Comparison of ENCODE assay signal across 28 cellular contexts in genomic region chr2:105869318-105869717, GRCh38.
DNase-seq lines count a peak whose midpoint lies in the region; ATAC-seq and TF ChIP-seq lines count a peak whose summit lies in the region.
"Had no signal": no experiment of that assay in that cellular context is flagged by ENCODE, and none has a peak within 500 bp of the region (broad histone marks: within the 10 kb centered on the region; RNA-seq: fewer than 3 reads in every experiment).

No MANE protein-coding gene starts in this region.

- peaks cover 74 to 81% of the 10 kb centered on the region in 2 donors for H3K4me1 ChIP-seq in gastrocnemius medialis

- in situ Hi-C loops in gastrocnemius medialis (cut with MboI; ENCODE audit: low sequenced_read_pairs in 4 of 4), result no loop called here

- no peaks in the 10 kb centered on the region for H3K27me3 Mint-ChIP-seq in T-helper 2 cell treated with Interferon-gamma antibody and Interleukin-4, amounts not matched to agents 5 μg/mL and 100 μg/mL, for 36 hours (ENCODE audit: low read depth)
- no peaks in the 10 kb centered on the region for H3K27me3 Mint-ChIP-seq in effector memory CD8-positive, alpha-beta T cell

- H3K27ac Mint-ChIP-seq in T-helper 2 cell treated with Interferon-gamma antibody and Interleukin-4, amounts not matched to agents 5 μg/mL and 100 μg/mL, for 36 hours, result peak overlapping the region; percentile 34
- peak overlapping the region; percentile 46 to 81 for H3K27ac Mint-ChIP-seq in effector memory CD8-positive, alpha-beta T cell
- H3K27ac Mint-ChIP-seq: neural progenitor cell had no signal

- H3K36me3 Mint-ChIP-seq in T-helper 2 cell treated with Interferon-gamma antibody and Interleukin-4, amounts not matched to agents 5 μg/mL and 100 μg/mL, for 36 hours (ENCODE audit: low read depth), result peaks cover 28% of the 10 kb centered on the region
- H3K36me3 Mint-ChIP-seq in effector memory CD8-positive, alpha-beta T cell (ENCODE audit: insufficient read depth), result peaks cover 6% of the 10 kb centered on the region

- no peak for ATAC-seq in effector memory CD8-positive, alpha-beta T cell (replicated peaks)
- ATAC-seq in gastrocnemius medialis (peak; percentile 29 to 48), GM19351 (IDR thresholded peaks at IDR 0.05; ENCODE audit: unreplicated experiment) (no peak)
- ATAC-seq: activated T-cell treated with anti-CD3 and anti-CD28 coated beads, Interleukin-2, amount 50 U/mL, for 4 hours; foreskin keratinocyte; HCT116; right lobe of liver had no signal

- no peak for TF ChIP-seq POLR2A in gastrocnemius medialis (IDR thresholded peaks at IDR 0.05)

- intact Hi-C loops in gastrocnemius medialis (cut with DNase I; ENCODE audit: low total_unique reads), result loop anchor here (5.0 kb wide), 1 partner anchor 38 kb away; no protein-coding TSS in a partner anchor

- H3K4me3 Mint-ChIP-seq in T-helper 2 cell treated with Interferon-gamma antibody and Interleukin-4, amounts not matched to agents 5 μg/mL and 100 μg/mL, for 36 hours, result no peak overlapping the region
- H3K4me3 Mint-ChIP-seq in effector memory CD8-positive, alpha-beta T cell, result no peak overlapping the region
- H3K4me3 Mint-ChIP-seq: activated T-cell treated with anti-CD3 and anti-CD28 coated beads, Interleukin-2, amount 50 U/mL, for 4 hours; neural progenitor cell had no signal

- H3K27ac ChIP-seq in KOPT-K1 (ENCODE audit: low read depth, low read length, poor library complexity, severe bottlenecking), result peak overlapping the region; percentile 10
- peak overlapping the region in 1 of 4 donors; percentile 90 for H3K27ac ChIP-seq in gastrocnemius medialis
- H3K27ac ChIP-seq: colonic mucosa, esophagus muscularis mucosa, foreskin keratinocyte, heart right ventricle, neural progenitor cell, right lobe of liver, uterus had no signal

- peaks cover 50% of the 10 kb centered on the region for H3K4me1 Mint-ChIP-seq in T-helper 2 cell treated with Interferon-gamma antibody and Interleukin-4, amounts not matched to agents 5 μg/mL and 100 μg/mL, for 36 hours (ENCODE audit: low read depth)
- peaks cover 64 to 69% of the 10 kb centered on the region in 2 donors for H3K4me1 Mint-ChIP-seq in effector memory CD8-positive, alpha-beta T cell (ENCODE audit: low read depth in 2 of 2)

- H3K36me3 ChIP-seq in KOPT-K1 (ENCODE audit: insufficient read depth, low read length) (peaks cover 10% of the 10 kb centered on the region; the same call in 1 of the 2 replicates), gastrocnemius medialis (no peaks in the 10 kb centered on the region)
- H3K36me3 ChIP-seq: colonic mucosa, esophagus muscularis mucosa, neural progenitor cell, right lobe of liver, uterus had no signal

- no peak overlapping the region for H3K4me3 ChIP-seq in gastrocnemius medialis
- H3K4me3 ChIP-seq: colonic mucosa, esophagus muscularis mucosa, heart right ventricle, lung, neural progenitor cell, right lobe of liver, uterus had no signal

- no peak for TF ChIP-seq CTCF in gastrocnemius medialis (IDR thresholded peaks at IDR 0.05 in 4 of 5, conservative IDR thresholded peaks at IDR 0.05 in 1 of 5)

- no peaks in the 10 kb centered on the region for H3K9me3 ChIP-seq in KOPT-K1 (ENCODE audit: insufficient read depth, low read length, poor library complexity, severe bottlenecking)
- H3K9me3 ChIP-seq in gastrocnemius medialis, result no peaks in the 10 kb centered on the region
- H3K9me3 ChIP-seq: colonic mucosa, esophagus muscularis mucosa, heart right ventricle, right lobe of liver, uterus had no signal

- H3K27me3 ChIP-seq in gastrocnemius medialis, result no peaks in the 10 kb centered on the region
- H3K27me3 ChIP-seq: colonic mucosa, esophagus muscularis mucosa, foreskin keratinocyte, heart right ventricle, neural progenitor cell, right lobe of liver, uterus had no signal

- no peaks in the 10 kb centered on the region for H3K9me3 Mint-ChIP-seq in T-helper 2 cell treated with Interferon-gamma antibody and Interleukin-4, amounts not matched to agents 5 μg/mL and 100 μg/mL, for 36 hours
- no peaks in the 10 kb centered on the region for H3K9me3 Mint-ChIP-seq in effector memory CD8-positive, alpha-beta T cell
- H3K9me3 Mint-ChIP-seq: activated T-cell treated with anti-CD3 and anti-CD28 coated beads, Interleukin-2, amount 50 U/mL, for 4 hours; neural progenitor cell had no signal

- DNase-seq in T-helper 2 cell treated with Interferon-gamma antibody and Interleukin-4, amounts not matched to agents 5 μg/mL and 100 μg/mL, for 36 hours (ENCODE audit: low spot score), result no peak
- no peak for DNase-seq in T-helper 2 cell
- DNase-seq in effector memory CD8-positive, alpha-beta T cell, result no peak
- peak; percentile 54 to 71 for DNase-seq in gastrocnemius medialis
- DNase-seq in stimulated activated CD4-positive, alpha-beta T cell treated with anti-CD3 and anti-CD28 coated beads, Interleukin-4, amount 100 ng/mL, for 4 hours, result no peak
- no peak for DNase-seq in activated T-cell treated with anti-CD3 and anti-CD28 coated beads, Interleukin-2, amount 50 U/mL, for 1 hour
- DNase-seq: 8988T; activated CD8-positive, alpha-beta memory T cell treated with anti-CD3 and anti-CD28 coated beads for 24 hours; activated naive CD4-positive, alpha-beta T cell; activated T-cell treated with anti-CD3 and anti-CD28 coated beads, Interleukin-2, amount 50 U/mL, for 4 hours; colonic mucosa; DMS153; foreskin keratinocyte; heart right ventricle; NCI-H1092; NCI-H1930; NCI-H69; right lobe of liver; stimulated activated CD4-positive, alpha-beta T cell treated with anti-CD3 and anti-CD28 coated beads, Interleukin-4, amount 100 ng/mL, for 24 hours; stimulated activated naive CD4-positive, alpha-beta T cell; SW 1271; uterus had no signal

Comparison
In these comparisons a context has a peak if more than half of its experiments do, and no peak if none do; other contexts are left out.
1. DNase-seq: peak in gastrocnemius medialis (2 of 2); none in T-helper 2 cell treated with Interferon-gamma antibody and Interleukin-4, amounts not matched to agents 5 μg/mL and 100 μg/mL, for 36 hours (single experiment), T-helper 2 cell (0 of 5), effector memory CD8-positive, alpha-beta T cell (0 of 3), stimulated activated CD4-positive, alpha-beta T cell treated with anti-CD3 and anti-CD28 coated beads, Interleukin-4, amount 100 ng/mL, for 4 hours (0 of 2) and activated T-cell treated with anti-CD3 and anti-CD28 coated beads, Interleukin-2, amount 50 U/mL, for 1 hour (single experiment).
2. ATAC-seq: peak in gastrocnemius medialis (2 of 2); none in effector memory CD8-positive, alpha-beta T cell (single experiment) and GM19351 (single experiment).